8 cellular contexts compared by ENCODE assay signal in the genomic region with DNA sequence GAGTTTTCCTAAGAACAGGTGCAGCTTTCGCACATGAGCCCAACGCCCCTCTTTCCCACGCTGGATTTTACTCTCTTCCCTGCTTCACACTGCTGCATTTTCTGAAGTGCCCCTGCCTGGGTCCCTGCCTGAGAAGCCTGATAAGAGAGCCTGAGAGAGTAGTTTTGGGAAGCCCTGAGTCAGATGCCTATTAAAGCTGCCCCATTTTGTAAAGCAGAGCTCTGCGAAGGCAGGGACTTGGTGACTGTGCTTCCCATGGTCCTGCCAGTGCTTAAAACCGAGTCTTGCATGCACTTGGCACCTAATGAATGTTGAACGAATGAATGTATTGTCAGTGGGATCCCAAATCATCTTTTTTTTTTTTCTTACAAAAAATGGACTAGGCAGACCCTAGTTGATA. TPM values are rescaled to one million over a fixed set of nuclear protein-coding genes. Genes with fewer than 3 reads are reported as not detected.
"Had no signal": no experiment of that assay in that cellular context is flagged by ENCODE, and none has a peak within 500 bp of the region (broad histone marks: within the 10 kb centered on the region; RNA-seq: fewer than 3 reads in every experiment).

No MANE protein-coding gene starts in this region.

- H3K27ac ChIP-seq: GM23248, HL-60 had no signal

- H3K36me3 ChIP-seq: HAP-1 had no signal

- H3K4me3 ChIP-seq: GM23248, HAP-1 had no signal

- H3K4me1 ChIP-seq: HAP-1 had no signal

- H3K9me3 ChIP-seq: HAP-1 had no signal

- ATAC-seq: HCT116, HepG2 had no signal

- DNase-seq: GM23248, GOT3, H7, HFFc6 had no signal

RNA-seq across cellular contexts. Expression of a gene that starts 18.2 kb away (rescaled TPM):
- total RNA-seq: HepG2, HFFc6 had no signal
- polyA plus RNA-seq: HepG2 had no signal
